In the genomic region with DNA sequence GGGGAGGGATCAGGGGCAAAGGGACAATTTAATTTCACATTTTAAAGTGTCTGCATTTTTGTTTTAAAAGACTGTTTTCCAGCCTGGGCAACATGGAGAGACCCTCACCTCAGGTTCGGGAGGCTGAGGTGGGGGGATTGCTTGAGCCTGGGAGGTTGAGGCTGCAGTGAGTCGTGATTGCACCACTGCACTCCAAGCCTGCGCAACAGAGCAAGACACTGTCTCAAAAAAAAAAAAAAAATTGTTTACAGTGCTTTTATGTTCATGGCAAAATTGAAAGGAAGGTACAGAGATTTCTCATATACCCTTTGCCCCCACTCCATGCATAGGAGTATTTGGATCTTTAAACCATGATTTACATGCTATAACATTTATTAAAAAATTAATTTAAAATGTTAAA, we compare ENCODE assay signal across 14 cellular contexts. TPM values are rescaled to one million over a fixed set of nuclear protein-coding genes. Genes with fewer than 3 reads are reported as not detected.
DNase-seq lines count a peak whose midpoint lies in the region; ATAC-seq, FAIRE-seq and TF ChIP-seq lines count a peak whose summit lies in the region.
"Had no signal": no experiment of that assay in that cellular context is flagged by ENCODE, and none has a peak within 500 bp of the region (broad histone marks: within the 10 kb centered on the region; RNA-seq: fewer than 3 reads in every experiment).

No MANE protein-coding gene starts in this region.

- TF ChIP-seq RAD21 in A549 (conservative IDR thresholded peaks at IDR 0.05 in 1 of 2, IDR thresholded peaks at IDR 0.05 in 1 of 2) = no peak
- no peak for TF ChIP-seq RAD21 in IMR-90 (IDR thresholded peaks at IDR 0.05; ENCODE audit: low read length)

- peak in 1 of 2 experiments; percentile 38; a peak in 2 of 6 replicates for ATAC-seq in A549
- ATAC-seq in IMR-90 (ENCODE audit: low read depth) = peak; percentile 37; the same call in 1 of the 2 replicates
- no peak for ATAC-seq in T-helper 17 cell
- ATAC-seq in left colon = peak; percentile 61
- ATAC-seq in activated CD8-positive, alpha-beta T cell treated with anti-CD3 and anti-CD28 coated beads, Interleukin-2, amount 10 ng/mL, durations not matched to agents 7 days and 5 days = no peak
- ATAC-seq in GM19395 (IDR thresholded peaks at IDR 0.05; ENCODE audit: unreplicated experiment) = no peak
- no peak for ATAC-seq in GM18519 (IDR thresholded peaks at IDR 0.05; ENCODE audit: low FRiP score, unreplicated experiment)

- no peaks in the 10 kb centered on the region for H3K27me3 Mint-ChIP-seq in T-helper 17 cell
- no peaks in the 10 kb centered on the region for H3K27me3 Mint-ChIP-seq in activated CD8-positive, alpha-beta T cell treated with anti-CD3 and anti-CD28 coated beads, Interleukin-2, amount 10 ng/mL, durations not matched to agents 7 days and 5 days (ENCODE audit: low read depth)
- H3K27me3 Mint-ChIP-seq: B cell; CD4-positive, alpha-beta memory T cell had no signal

- H2BK20ac ChIP-seq in IMR-90 (ENCODE audit: low read depth, low read length) = no peak overlapping the region

- no peak for FAIRE-seq in A549 (lab: Jason Lieb, UNC)
- FAIRE-seq: D721Med had no signal

- TF ChIP-seq CTCF in A549 (IDR thresholded peaks at IDR 0.05) (no peak), IMR-90 (conservative IDR thresholded peaks at IDR 0.05; ENCODE audit: low read depth, low read length) (no peak), dorsolateral prefrontal cortex (IDR thresholded peaks at IDR 0.05 in 54 of 56, conservative IDR thresholded peaks at IDR 0.05 in 2 of 56; ENCODE audit: low read depth in 1 of 56, partially characterized antibody in 56 of 56) (no peak)

- no peak for TF ChIP-seq EP300 in A549 (IDR thresholded peaks at IDR 0.05)

- peaks cover 3% of the 10 kb centered on the region for H3K4me1 Mint-ChIP-seq in T-helper 17 cell
- no peaks in the 10 kb centered on the region for H3K4me1 Mint-ChIP-seq in activated CD8-positive, alpha-beta T cell treated with anti-CD3 and anti-CD28 coated beads, Interleukin-2, amount 10 ng/mL, durations not matched to agents 7 days and 5 days (ENCODE audit: low read depth)

- no peak overlapping the region for H2AFZ ChIP-seq in IMR-90 (replicated peaks; ENCODE audit: low read length, poor library complexity)

- H3K18ac ChIP-seq in IMR-90 (ENCODE audit: low read depth, low read length) = no peak overlapping the region

- no peak overlapping the region for H3K27ac ChIP-seq in A549
- no peak overlapping the region for H3K27ac ChIP-seq in IMR-90 (ENCODE audit: insufficient read depth, low read length)
- H3K27ac ChIP-seq in dorsolateral prefrontal cortex = no peak overlapping the region
- H3K27ac ChIP-seq: C4-2B had no signal

- no peak overlapping the region for H2AK9ac ChIP-seq in IMR-90 (replicated peaks; ENCODE audit: low read depth, low read length, poor library complexity)

- H3K27me3 ChIP-seq in IMR-90 (ENCODE audit: control insufficient read depth, insufficient read depth, low read length) (no peaks in the 10 kb centered on the region), dorsolateral prefrontal cortex (no peaks in the 10 kb centered on the region)

- no peak for DNase-seq in A549 (ENCODE audit: low read depth in 1 of 2, low spot score in 1 of 2)
- peak; percentile 12 for DNase-seq in IMR-90
- DNase-seq in T-helper 17 cell = no peak
- no peak for DNase-seq in left colon
- no peak for DNase-seq in activated CD8-positive, alpha-beta T cell treated with anti-CD3 and anti-CD28 coated beads, Interleukin-2, amount 10 ng/mL, durations not matched to agents 7 days and 5 days
- DNase-seq in dorsolateral prefrontal cortex = no peak
- DNase-seq: GF-D8 had no signal

- CTCF ChIA-PET in A549 (lab: Yijun Ruan, JAX) (interaction anchor here (0.5 to 1.5 kb wide), 16 partner anchors 8 to 1908 kb away, joined by 3 to 15 read pairs (median 3); no protein-coding TSS in a partner anchor), IMR-90 (lab: Yijun Ruan, JAX) (no interaction called here)
- CTCF ChIA-PET in activated CD8-positive, alpha-beta T cell treated with anti-CD3 and anti-CD28 coated beads, Interleukin-2, amount 10 ng/mL, durations not matched to agents 7 days and 5 days (lab: Charles Lee) = interaction anchor here (0.7 to 1.8 kb wide), 11 partner anchors 9 to 1232 kb away, joined by 3 to 18 read pairs (median 4); no protein-coding TSS in a partner anchor

- TF ChIP-seq POLR2A in A549 (IDR thresholded peaks at IDR 0.05; ENCODE audit: low read length) (no peak), IMR-90 (IDR thresholded peaks at IDR 0.05; ENCODE audit: low read depth, low read length) (no peak)

- H2BK15ac ChIP-seq in IMR-90 (ENCODE audit: low read depth, low read length) = no peak overlapping the region

- no peak overlapping the region for H4K8ac ChIP-seq in IMR-90 (ENCODE audit: low read depth in 2 of 2, low read length in 2 of 2)

- H4K91ac ChIP-seq in IMR-90 (ENCODE audit: insufficient read depth, low read depth, low read length) = no peak overlapping the region

- no peaks in the 10 kb centered on the region for H4K20me1 ChIP-seq in IMR-90 (ENCODE audit: insufficient read depth, low read length)

- 0 out of 3 replicates have a peak overlapping the region, but pooled peaks have one; percentile 5 for H3K4me2 ChIP-seq in A549
- H3K4me2 ChIP-seq in IMR-90 (ENCODE audit: low read depth, low read length) = no peak overlapping the region

- H3K9me3 Mint-ChIP-seq in activated CD8-positive, alpha-beta T cell treated with anti-CD3 and anti-CD28 coated beads, Interleukin-2, amount 10 ng/mL, durations not matched to agents 7 days and 5 days (ENCODE audit: insufficient read depth) = no peaks in the 10 kb centered on the region
- H3K9me3 Mint-ChIP-seq: CD4-positive, alpha-beta memory T cell had no signal

- H2AK5ac ChIP-seq in IMR-90 (ENCODE audit: low read depth, low read length) = no peak overlapping the region

- no peak overlapping the region for H3K56ac ChIP-seq in IMR-90 (ENCODE audit: extremely low read depth, insufficient read depth, low read length)

- no peak overlapping the region for H3K14ac ChIP-seq in IMR-90 (replicated peaks; ENCODE audit: low read depth, low read length)

- BruUV-seq in IMR-90 (replicated peaks; lab: Mats Ljungman, UMichigan) = no TSS peak

- no peak overlapping the region for H2BK120ac ChIP-seq in IMR-90 (ENCODE audit: low read depth, low read length)

- H3K4me3 Mint-ChIP-seq in T-helper 17 cell = no peak overlapping the region
- no peak overlapping the region for H3K4me3 Mint-ChIP-seq in activated CD8-positive, alpha-beta T cell treated with anti-CD3 and anti-CD28 coated beads, Interleukin-2, amount 10 ng/mL, durations not matched to agents 7 days and 5 days
- H3K4me3 Mint-ChIP-seq: B cell; CD4-positive, alpha-beta memory T cell had no signal

- H3K4me3 ChIP-seq in A549 (no peak overlapping the region), IMR-90 (ENCODE audit: insufficient read depth, low read depth, low read length) (no peak overlapping the region), dorsolateral prefrontal cortex (no peak overlapping the region)

- WGBS in A549 (ENCODE audit: missing lambda C conversion rate) = 36% methylated on average over 3 of the region's 3 CpGs
- WGBS in IMR-90 (ENCODE audit: extremely low coverage in 2 of 2, insufficient read length in 1 of 2), 2 experiments = no CpG with 5 or more reads among the region's 3 CpGs

- H3K79me1 ChIP-seq in IMR-90 (ENCODE audit: low read depth in 1 of 2, low read length in 2 of 2) = no peaks in the 10 kb centered on the region

- peak overlapping the region; percentile 34 for H3K27ac Mint-ChIP-seq in T-helper 17 cell
- H3K27ac Mint-ChIP-seq in activated CD8-positive, alpha-beta T cell treated with anti-CD3 and anti-CD28 coated beads, Interleukin-2, amount 10 ng/mL, durations not matched to agents 7 days and 5 days = no peak overlapping the region
- H3K27ac Mint-ChIP-seq: B cell; CD4-positive, alpha-beta memory T cell had no signal

- POLR2A ChIA-PET in A549 (lab: Yijun Ruan, JAX) = interaction anchor here (0.6 to 1.2 kb wide), 2 partner anchors 36 to 38 kb away, joined by 3 to 4 read pairs; partner anchors contain the start of gene PPP1CC
- POLR2A ChIA-PET in IMR-90 (lab: Charles Lee; ENCODE audit: unreplicated experiment) = no interaction called here
- POLR2A ChIA-PET in activated CD8-positive, alpha-beta T cell treated with anti-CD3 and anti-CD28 coated beads, Interleukin-2, amount 10 ng/mL, durations not matched to agents 7 days and 5 days (lab: Charles Lee) = interaction anchor here (1.1 kb wide), 1 partner anchor 120 kb away, joined by 3 read pairs; no protein-coding TSS in a partner anchor

- H3K36me3 ChIP-seq in IMR-90 (ENCODE audit: control insufficient read depth, insufficient read depth, low read length) = no peaks in the 10 kb centered on the region

- dilution Hi-C loops in IMR-90 (cut with HindIII; ENCODE audit: low sequenced_read_pairs, unreplicated experiment) = no loop called here

- H3K36me3 Mint-ChIP-seq in T-helper 17 cell (ENCODE audit: low read depth) = no peaks in the 10 kb centered on the region
- peaks cover 3% of the 10 kb centered on the region for H3K36me3 Mint-ChIP-seq in activated CD8-positive, alpha-beta T cell treated with anti-CD3 and anti-CD28 coated beads, Interleukin-2, amount 10 ng/mL, durations not matched to agents 7 days and 5 days (ENCODE audit: low read depth)
- H3K36me3 Mint-ChIP-seq: CD4-positive, alpha-beta memory T cell had no signal

- H3K4me1 ChIP-seq in A549 (no peaks in the 10 kb centered on the region), IMR-90 (ENCODE audit: control insufficient read depth, insufficient read depth, low read length) (no peaks in the 10 kb centered on the region; the same call in 1 of the 2 replicates)

- intact Hi-C loops in IMR-90 (cut with micrococcal nuclease) = no loop called here
- intact Hi-C loops in left colon (cut with DNase I, micrococcal nuclease) = no loop called here
- intact Hi-C loops in dorsolateral prefrontal cortex (cut with DNase I) = no loop called here

- no peak overlapping the region for H3K4ac ChIP-seq in IMR-90 (ENCODE audit: low read depth, low read length)

- in situ Hi-C loops in IMR-90 (cut with MboI; ENCODE audit: low sequenced_read_pairs) = no loop called here

- no peak overlapping the region for H3K9ac ChIP-seq in IMR-90 (ENCODE audit: low read depth, low read length)

- no peak overlapping the region for H3K23ac ChIP-seq in IMR-90 (ENCODE audit: low read depth, low read length)

- H3K9me3 ChIP-seq in A549 = no peaks in the 10 kb centered on the region
- H3K9me3 ChIP-seq in IMR-90 (ENCODE audit: control insufficient read depth, insufficient read depth, low read length) = no peaks in the 10 kb centered on the region
- no peaks in the 10 kb centered on the region for H3K9me3 ChIP-seq in T-helper 17 cell (ENCODE audit: control insufficient read depth, low read length, poor library complexity, severe bottlenecking)

- no peak overlapping the region for H2BK5ac ChIP-seq in IMR-90 (ENCODE audit: low read depth, low read length, poor library complexity, severe bottlenecking)

- no peak overlapping the region for H4K5ac ChIP-seq in IMR-90 (ENCODE audit: low read depth, low read length)

- no peaks in the 10 kb centered on the region for H3K9me1 ChIP-seq in IMR-90 (ENCODE audit: insufficient read depth, low read length)

RNA-seq across cellular contexts. Expression of gene HVCN1, which starts 16.4 kb away (rescaled TPM):
- polyA plus RNA-seq in A549 (2011; rRNA removed) (1.1 TPM in 2 replicates), A549 (2017; fragmentation: RNase III; extraction: RNeasy Plus Mini Kit Qiagen cat#74134 plus additional on column Dnase treatment) (0.20 to 0.46 TPM (median 0.34 TPM) in 3 replicates), IMR-90 (2012; rRNA removed) (1.3 and 1.9 TPM in 2 replicates)
- polyA plus RNA-seq in A549 (2012; cell fraction: cytosol; rRNA removed) = 0.69 and 0.71 TPM in 2 replicates
- polyA plus RNA-seq in A549 (2012; cell fraction: nucleus; rRNA removed) = 0.40 and 1.2 TPM in 2 replicates
- polyA minus RNA-seq in A549 (2011; rRNA and poly(A)+ RNA removed) = 0.62 and 0.73 TPM in 2 replicates
- total RNA-seq in IMR-90 (2012; rRNA removed) (1.4 and 2.0 TPM in 2 replicates), T-helper 17 cell (1 to 10 TPM; 4.6 to 8.8 TPM), left colon (1 to 10 TPM; 1.4 to 3.0 TPM), dorsolateral prefrontal cortex (10 to 100 TPM in 66 of 120 experiments, 1 to 10 TPM in 54; 3.9 to 31.3 (median 10.4) TPM)
- 1.3 and 2.3 TPM in 2 replicates for polyA plus RNA-seq in IMR-90 (2012; cell fraction: cytosol; rRNA removed)
- 0.44 and 1.4 TPM in 2 replicates for polyA plus RNA-seq in IMR-90 (2012; cell fraction: nucleus; rRNA removed; ENCODE audit: low replicate concordance)
- 10 to 100 TPM; 28.6 to 30.8 TPM for total RNA-seq in activated CD8-positive, alpha-beta T cell treated with anti-CD3 and anti-CD28 coated beads, Interleukin-2, amount 10 ng/mL, durations not matched to agents 7 days and 5 days
- total RNA-seq: HT-29 had no signal

RNA-seq across cellular contexts. Expression of gene PPP1CC, which starts 37.4 kb away (rescaled TPM):
- polyA plus RNA-seq in A549 (2011; rRNA removed) (210 and 258 TPM in 2 replicates), A549 (2017; fragmentation: RNase III; extraction: RNeasy Plus Mini Kit Qiagen cat#74134 plus additional on column Dnase treatment) (131 to 139 TPM (median 131 TPM) in 3 replicates), IMR-90 (2012; rRNA removed) (59.1 and 71.0 TPM in 2 replicates)
- polyA plus RNA-seq in A549 (2012; cell fraction: cytosol; rRNA removed) = 82.0 and 86.9 TPM in 2 replicates
- polyA plus RNA-seq in A549 (2012; cell fraction: nucleus; rRNA removed) = 29.5 and 37.7 TPM in 2 replicates
- 76.3 and 80.2 TPM in 2 replicates for polyA minus RNA-seq in A549 (2011; rRNA and poly(A)+ RNA removed)
- total RNA-seq in IMR-90 (2012; rRNA removed) (126 and 169 TPM in 2 replicates), T-helper 17 cell (100 to 1,000 TPM; 140 to 149 TPM), left colon (100 to 1,000 TPM; 165 to 178 TPM), dorsolateral prefrontal cortex (100 to 1,000 TPM in 17 of 120 experiments, 10 to 100 TPM in 103; 59.0 to 118 (median 84.9) TPM)
- polyA plus RNA-seq in IMR-90 (2012; cell fraction: cytosol; rRNA removed) = 36.4 and 45.1 TPM in 2 replicates
- 26.7 and 72.8 TPM in 2 replicates for polyA plus RNA-seq in IMR-90 (2012; cell fraction: nucleus; rRNA removed; ENCODE audit: low replicate concordance)
- total RNA-seq in activated CD8-positive, alpha-beta T cell treated with anti-CD3 and anti-CD28 coated beads, Interleukin-2, amount 10 ng/mL, durations not matched to agents 7 days and 5 days = 100 to 1,000 TPM; 162 to 179 TPM

Comparison
In these comparisons a context has a peak if more than half of its experiments do, and no peak if none do; other contexts are left out.
1. ATAC-seq: peak in IMR-90 (single experiment) and left colon (single experiment); none in T-helper 17 cell (single experiment), activated CD8-positive, alpha-beta T cell treated with anti-CD3 and anti-CD28 coated beads, Interleukin-2, amount 10 ng/mL, durations not matched to agents 7 days and 5 days (single experiment), GM19395 (single experiment) and GM18519 (single experiment).